Comparison of ENCODE assay signal across 1 cellular context in the genomic region with DNA sequence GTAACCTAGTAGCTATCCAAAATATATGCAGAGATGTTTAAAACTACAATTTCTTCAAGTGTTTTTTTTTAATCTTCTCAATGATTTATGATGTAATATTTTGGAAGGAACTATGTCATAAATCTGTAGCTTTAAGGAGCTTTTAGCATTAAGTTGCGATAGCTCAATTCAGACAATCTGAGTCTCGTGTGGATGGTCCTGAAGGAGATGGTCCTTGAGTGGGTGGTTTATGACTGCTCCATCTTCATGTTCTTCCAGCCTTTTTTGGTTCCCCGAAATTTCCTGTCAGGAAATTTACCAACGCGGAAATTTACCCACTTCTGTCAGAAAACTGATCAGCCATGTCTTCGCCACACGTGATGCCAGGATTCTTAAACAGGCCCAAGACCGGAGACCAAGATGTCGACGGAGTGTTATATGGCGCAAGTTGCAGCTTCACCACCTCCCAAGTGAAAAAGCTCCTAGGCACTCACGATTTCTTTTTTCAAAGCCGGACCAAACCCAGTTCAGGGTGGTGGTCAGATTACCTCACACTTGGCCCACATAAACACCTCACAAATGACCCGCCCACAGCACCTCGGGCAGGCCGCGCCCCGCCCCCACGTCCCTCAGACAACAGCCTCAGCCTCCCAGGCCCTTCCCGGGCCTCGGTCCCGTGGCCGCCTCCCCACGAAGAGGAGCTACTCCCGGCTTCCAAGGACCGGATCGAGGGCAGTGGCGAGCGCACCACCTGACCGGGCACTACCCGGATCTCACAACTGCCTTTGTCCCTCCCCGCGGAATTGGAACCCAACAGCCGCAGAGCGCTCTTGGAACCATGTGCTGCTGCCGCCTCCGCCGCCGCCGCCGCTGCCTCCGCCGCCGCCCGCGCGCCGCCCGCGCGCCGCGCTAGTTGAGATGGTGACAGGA.
TF ChIP-seq lines count a peak whose summit lies in the region.

A gene (minus strand): TSS at position 760 of the 909 bp plus-strand sequence. CDS start 885 bp downstream, outside the sequence.

TF ChIP-seq in HEK293, 187 proteins besides CTCF, POLR2A, EP300 and RAD21 (continued from another document):
- TF ChIP-seq, protein P1, sequence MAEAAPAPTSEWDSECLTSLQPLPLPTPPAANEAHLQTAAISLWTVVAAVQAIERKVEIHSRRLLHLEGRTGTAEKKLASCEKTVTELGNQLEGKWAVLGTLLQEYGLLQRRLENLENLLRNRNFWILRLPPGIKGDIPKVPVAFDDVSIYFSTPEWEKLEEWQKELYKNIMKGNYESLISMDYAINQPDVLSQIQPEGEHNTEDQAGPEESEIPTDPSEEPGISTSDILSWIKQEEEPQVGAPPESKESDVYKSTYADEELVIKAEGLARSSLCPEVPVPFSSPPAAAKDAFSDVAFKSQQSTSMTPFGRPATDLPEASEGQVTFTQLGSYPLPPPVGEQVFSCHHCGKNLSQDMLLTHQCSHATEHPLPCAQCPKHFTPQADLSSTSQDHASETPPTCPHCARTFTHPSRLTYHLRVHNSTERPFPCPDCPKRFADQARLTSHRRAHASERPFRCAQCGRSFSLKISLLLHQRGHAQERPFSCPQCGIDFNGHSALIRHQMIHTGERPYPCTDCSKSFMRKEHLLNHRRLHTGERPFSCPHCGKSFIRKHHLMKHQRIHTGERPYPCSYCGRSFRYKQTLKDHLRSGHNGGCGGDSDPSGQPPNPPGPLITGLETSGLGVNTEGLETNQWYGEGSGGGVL (tag by site-specific recombination; IDR thresholded peaks at IDR 0.05) = 0 out of 2 replicates have a peak, but pooled peaks have one; percentile 20
- TF ChIP-seq WT1 (tag by site-specific recombination; IDR thresholded peaks at IDR 0.05) (0 out of 2 replicates have a peak, but pooled peaks have one; percentile 8), ZNF629 (tag by site-specific recombination; IDR thresholded peaks at IDR 0.05) (peak; percentile 36), ZFP69B (tag by site-specific recombination; IDR thresholded peaks at IDR 0.05) (0 out of 2 replicates have a peak, but pooled peaks have one; percentile 31), MYNN (tag by site-specific recombination; IDR thresholded peaks at IDR 0.05; ENCODE audit: borderline replicate concordance) (no peak), ZNF785 (tag by site-specific recombination; IDR thresholded peaks at IDR 0.05) (peak; percentile 17; the same call in 1 of the 2 replicates), ZNF354C (tag by site-specific recombination; IDR thresholded peaks at IDR 0.05; ENCODE audit: borderline replicate concordance, low read depth) (no peak), ZNF311 (tag by site-specific recombination; IDR thresholded peaks at IDR 0.05; ENCODE audit: borderline replicate concordance) (no peak), GLIS1 (tag by site-specific recombination; IDR thresholded peaks at IDR 0.05) (peak; percentile 63), ZNF239 (tag by site-specific recombination; IDR thresholded peaks at IDR 0.05) (no peak), KLF16 (tag by site-specific recombination; IDR thresholded peaks at IDR 0.05) (peak; percentile 77), ZNF202 (tag by site-specific recombination; IDR thresholded peaks at IDR 0.05; ENCODE audit: borderline replicate concordance) (no peak), ZNF24 (tag by site-specific recombination; IDR thresholded peaks at IDR 0.05) (0 out of 2 replicates have a peak, but pooled peaks have one; percentile 21), BCL11B (tag by site-specific recombination; IDR thresholded peaks at IDR 0.05; ENCODE audit: low read depth) (no peak), ZNF391 (tag by site-specific recombination; IDR thresholded peaks at IDR 0.05; ENCODE audit: borderline replicate concordance, low read depth) (0 out of 2 replicates have a peak, but pooled peaks have one; percentile 36), ZNF324 (tag by site-specific recombination; IDR thresholded peaks at IDR 0.05) (peak; percentile 86), GLIS2 (tag by site-specific recombination; IDR thresholded peaks at IDR 0.05) (0 out of 2 replicates have a peak, but pooled peaks have one; percentile 41)
- TF ChIP-seq, protein P2, sequence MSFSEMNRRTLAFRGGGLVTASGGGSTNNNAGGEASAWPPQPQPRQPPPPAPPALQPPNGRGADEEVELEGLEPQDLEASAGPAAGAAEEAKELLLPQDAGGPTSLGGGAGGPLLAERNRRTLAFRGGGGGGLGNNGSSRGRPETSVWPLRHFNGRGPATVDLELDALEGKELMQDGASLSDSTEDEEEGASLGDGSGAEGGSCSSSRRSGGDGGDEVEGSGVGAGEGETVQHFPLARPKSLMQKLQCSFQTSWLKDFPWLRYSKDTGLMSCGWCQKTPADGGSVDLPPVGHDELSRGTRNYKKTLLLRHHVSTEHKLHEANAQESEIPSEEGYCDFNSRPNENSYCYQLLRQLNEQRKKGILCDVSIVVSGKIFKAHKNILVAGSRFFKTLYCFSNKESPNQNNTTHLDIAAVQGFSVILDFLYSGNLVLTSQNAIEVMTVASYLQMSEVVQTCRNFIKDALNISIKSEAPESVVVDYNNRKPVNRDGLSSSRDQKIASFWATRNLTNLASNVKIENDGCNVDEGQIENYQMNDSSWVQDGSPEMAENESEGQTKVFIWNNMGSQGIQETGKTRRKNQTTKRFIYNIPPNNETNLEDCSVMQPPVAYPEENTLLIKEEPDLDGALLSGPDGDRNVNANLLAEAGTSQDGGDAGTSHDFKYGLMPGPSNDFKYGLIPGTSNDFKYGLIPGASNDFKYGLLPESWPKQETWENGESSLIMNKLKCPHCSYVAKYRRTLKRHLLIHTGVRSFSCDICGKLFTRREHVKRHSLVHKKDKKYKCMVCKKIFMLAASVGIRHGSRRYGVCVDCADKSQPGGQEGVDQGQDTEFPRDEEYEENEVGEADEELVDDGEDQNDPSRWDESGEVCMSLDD (tag by site-specific recombination; IDR thresholded peaks at IDR 0.05) = 0 out of 2 replicates have a peak, but pooled peaks have one; percentile 33
- TF ChIP-seq, protein P3, sequence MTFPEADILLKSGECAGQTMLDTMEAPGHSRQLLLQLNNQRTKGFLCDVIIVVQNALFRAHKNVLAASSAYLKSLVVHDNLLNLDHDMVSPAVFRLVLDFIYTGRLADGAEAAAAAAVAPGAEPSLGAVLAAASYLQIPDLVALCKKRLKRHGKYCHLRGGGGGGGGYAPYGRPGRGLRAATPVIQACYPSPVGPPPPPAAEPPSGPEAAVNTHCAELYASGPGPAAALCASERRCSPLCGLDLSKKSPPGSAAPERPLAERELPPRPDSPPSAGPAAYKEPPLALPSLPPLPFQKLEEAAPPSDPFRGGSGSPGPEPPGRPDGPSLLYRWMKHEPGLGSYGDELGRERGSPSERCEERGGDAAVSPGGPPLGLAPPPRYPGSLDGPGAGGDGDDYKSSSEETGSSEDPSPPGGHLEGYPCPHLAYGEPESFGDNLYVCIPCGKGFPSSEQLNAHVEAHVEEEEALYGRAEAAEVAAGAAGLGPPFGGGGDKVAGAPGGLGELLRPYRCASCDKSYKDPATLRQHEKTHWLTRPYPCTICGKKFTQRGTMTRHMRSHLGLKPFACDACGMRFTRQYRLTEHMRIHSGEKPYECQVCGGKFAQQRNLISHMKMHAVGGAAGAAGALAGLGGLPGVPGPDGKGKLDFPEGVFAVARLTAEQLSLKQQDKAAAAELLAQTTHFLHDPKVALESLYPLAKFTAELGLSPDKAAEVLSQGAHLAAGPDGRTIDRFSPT (tag by site-specific recombination; IDR thresholded peaks at IDR 0.05) = peak; percentile 32; the same call in 1 of the 2 replicates
- TF ChIP-seq, protein P4, sequence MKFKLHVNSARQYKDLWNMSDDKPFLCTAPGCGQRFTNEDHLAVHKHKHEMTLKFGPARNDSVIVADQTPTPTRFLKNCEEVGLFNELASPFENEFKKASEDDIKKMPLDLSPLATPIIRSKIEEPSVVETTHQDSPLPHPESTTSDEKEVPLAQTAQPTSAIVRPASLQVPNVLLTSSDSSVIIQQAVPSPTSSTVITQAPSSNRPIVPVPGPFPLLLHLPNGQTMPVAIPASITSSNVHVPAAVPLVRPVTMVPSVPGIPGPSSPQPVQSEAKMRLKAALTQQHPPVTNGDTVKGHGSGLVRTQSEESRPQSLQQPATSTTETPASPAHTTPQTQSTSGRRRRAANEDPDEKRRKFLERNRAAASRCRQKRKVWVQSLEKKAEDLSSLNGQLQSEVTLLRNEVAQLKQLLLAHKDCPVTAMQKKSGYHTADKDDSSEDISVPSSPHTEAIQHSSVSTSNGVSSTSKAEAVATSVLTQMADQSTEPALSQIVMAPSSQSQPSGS (tag by site-specific recombination; IDR thresholded peaks at IDR 0.05; ENCODE audit: low read depth) = 0 out of 2 replicates have a peak, but pooled peaks have one; percentile 4
- TF ChIP-seq, protein P5, sequence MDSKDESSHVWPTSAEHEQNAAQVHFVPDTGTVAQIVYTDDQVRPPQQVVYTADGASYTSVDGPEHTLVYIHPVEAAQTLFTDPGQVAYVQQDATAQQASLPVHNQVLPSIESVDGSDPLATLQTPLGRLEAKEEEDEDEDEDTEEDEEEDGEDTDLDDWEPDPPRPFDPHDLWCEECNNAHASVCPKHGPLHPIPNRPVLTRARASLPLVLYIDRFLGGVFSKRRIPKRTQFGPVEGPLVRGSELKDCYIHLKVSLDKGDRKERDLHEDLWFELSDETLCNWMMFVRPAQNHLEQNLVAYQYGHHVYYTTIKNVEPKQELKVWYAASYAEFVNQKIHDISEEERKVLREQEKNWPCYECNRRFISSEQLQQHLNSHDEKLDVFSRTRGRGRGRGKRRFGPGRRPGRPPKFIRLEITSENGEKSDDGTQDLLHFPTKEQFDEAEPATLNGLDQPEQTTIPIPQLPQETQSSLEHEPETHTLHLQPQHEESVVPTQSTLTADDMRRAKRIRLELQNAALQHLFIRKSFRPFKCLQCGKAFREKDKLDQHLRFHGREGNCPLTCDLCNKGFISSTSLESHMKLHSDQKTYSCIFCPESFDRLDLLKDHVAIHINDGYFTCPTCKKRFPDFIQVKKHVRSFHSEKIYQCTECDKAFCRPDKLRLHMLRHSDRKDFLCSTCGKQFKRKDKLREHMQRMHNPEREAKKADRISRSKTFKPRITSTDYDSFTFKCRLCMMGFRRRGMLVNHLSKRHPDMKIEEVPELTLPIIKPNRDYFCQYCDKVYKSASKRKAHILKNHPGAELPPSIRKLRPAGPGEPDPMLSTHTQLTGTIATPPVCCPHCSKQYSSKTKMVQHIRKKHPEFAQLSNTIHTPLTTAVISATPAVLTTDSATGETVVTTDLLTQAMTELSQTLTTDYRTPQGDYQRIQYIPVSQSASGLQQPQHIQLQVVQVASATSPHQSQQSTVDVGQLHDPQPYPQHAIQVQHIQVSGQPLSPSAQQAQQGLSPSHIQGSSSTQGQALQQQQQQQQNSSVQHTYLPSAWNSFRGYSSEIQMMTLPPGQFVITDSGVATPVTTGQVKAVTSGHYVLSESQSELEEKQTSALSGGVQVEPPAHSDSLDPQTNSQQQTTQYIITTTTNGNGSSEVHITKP (tag by site-specific recombination; IDR thresholded peaks at IDR 0.05) = peak; percentile 55; the same call in 1 of the 2 replicates
